In the genomic region with DNA sequence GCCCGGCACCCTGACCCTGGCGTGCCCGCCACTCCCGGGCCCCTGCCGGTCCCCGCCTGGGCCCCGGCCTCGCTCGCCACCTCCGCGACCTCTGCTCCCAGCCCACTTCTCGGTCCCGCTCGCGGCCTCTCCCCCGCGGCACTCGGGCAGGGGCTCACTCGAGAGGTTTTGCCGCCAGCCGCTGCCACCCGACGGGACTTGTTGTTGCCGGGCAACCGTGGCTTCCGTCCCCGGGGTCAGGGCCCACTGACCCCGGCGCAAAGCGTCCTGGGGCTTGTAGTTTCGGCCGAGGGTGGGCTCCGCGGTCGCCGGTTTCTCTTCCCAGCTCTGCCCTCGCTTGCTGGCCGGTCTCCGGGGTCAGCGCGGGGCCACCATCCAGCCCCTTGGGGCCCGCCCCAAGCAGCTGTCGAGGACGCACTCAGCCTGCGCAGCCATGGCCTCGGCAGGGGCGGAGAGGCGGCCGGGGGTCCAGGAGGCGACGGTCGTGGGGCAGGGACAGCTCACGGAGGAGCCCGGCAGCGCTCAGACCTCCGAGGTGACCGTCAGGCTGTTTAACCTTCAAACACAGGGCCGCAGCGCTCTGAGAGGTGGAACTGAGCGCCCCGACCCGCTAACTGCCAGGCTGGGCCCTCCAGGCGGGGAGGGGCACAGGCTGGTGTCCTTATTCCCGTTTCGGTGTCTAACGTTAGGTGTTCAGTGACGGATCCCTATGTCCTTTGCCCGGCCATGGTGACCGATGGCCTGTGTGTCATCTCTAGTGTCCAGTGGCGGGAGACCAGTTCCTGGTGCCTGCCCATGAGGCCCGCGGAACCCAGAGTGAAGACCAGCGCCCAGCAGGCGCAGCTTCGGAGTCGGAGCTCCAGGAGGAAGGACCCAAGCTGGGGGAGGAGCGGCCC, we compare ENCODE assay signal across 1 cellular context.
TF ChIP-seq lines count a peak whose summit lies in the region.

A gene with protein sequence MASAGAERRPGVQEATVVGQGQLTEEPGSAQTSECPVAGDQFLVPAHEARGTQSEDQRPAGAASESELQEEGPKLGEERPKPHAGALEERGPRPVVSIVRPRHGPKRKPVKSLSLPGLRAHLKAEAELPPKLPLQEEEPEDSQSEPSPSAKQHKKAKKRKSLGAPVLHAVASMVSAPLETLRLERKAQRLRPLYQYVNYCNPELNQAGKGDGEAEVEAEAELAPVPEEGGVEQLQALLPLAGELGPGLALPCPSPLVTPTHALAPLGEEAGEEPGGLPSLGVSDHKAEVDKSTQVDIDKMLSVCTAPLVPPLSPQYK (plus strand): TSS at position 277 of the 896 bp plus-strand sequence. CDS start 157 bp downstream, at position 434.
A gene with protein sequence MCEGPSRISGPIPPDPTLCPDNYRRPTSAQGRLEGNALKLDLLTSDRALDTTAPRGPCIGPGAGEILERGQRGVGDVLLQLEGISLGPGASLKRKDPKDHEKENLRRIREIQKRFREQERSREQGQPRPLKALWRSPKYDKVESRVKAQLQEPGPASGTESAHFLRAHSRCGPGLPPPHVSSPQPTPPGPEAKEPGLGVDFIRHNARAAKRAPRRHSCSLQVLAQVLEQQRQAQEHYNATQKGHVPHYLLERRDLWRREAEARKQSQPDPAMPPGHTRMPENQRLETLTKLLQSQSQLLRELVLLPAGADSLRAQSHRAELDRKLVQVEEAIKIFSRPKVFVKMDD (minus strand): TSS at position 213 of the 896 bp plus-strand sequence. CDS start 308 bp downstream, outside the sequence.

TF ChIP-seq in K562, 482 proteins besides CTCF, POLR2A, EP300 and RAD21 (continued from another document and continues in another):
- TF ChIP-seq, protein P1, sequence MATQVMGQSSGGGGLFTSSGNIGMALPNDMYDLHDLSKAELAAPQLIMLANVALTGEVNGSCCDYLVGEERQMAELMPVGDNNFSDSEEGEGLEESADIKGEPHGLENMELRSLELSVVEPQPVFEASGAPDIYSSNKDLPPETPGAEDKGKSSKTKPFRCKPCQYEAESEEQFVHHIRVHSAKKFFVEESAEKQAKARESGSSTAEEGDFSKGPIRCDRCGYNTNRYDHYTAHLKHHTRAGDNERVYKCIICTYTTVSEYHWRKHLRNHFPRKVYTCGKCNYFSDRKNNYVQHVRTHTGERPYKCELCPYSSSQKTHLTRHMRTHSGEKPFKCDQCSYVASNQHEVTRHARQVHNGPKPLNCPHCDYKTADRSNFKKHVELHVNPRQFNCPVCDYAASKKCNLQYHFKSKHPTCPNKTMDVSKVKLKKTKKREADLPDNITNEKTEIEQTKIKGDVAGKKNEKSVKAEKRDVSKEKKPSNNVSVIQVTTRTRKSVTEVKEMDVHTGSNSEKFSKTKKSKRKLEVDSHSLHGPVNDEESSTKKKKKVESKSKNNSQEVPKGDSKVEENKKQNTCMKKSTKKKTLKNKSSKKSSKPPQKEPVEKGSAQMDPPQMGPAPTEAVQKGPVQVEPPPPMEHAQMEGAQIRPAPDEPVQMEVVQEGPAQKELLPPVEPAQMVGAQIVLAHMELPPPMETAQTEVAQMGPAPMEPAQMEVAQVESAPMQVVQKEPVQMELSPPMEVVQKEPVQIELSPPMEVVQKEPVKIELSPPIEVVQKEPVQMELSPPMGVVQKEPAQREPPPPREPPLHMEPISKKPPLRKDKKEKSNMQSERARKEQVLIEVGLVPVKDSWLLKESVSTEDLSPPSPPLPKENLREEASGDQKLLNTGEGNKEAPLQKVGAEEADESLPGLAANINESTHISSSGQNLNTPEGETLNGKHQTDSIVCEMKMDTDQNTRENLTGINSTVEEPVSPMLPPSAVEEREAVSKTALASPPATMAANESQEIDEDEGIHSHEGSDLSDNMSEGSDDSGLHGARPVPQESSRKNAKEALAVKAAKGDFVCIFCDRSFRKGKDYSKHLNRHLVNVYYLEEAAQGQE (CRISPR knock-in tag; IDR thresholded peaks at IDR 0.05; ENCODE audit: low read depth): no peak
- TF ChIP-seq NCOA2 (IDR thresholded peaks at IDR 0.05; ENCODE audit: partially characterized antibody in 2 of 2): no peak
- TF ChIP-seq, protein P2, sequence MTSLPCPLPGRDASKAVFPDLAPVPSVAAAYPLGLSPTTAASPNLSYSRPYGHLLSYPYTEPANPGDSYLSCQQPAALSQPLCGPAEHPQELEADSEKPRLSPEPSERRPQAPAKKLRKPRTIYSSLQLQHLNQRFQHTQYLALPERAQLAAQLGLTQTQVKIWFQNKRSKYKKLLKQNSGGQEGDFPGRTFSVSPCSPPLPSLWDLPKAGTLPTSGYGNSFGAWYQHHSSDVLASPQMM (CRISPR knock-in tag; IDR thresholded peaks at IDR 0.05): no peak
- no peak for TF ChIP-seq MAFK (IDR thresholded peaks at IDR 0.05; ENCODE audit: low read length)
- no peak for TF ChIP-seq RFX7 (CRISPR knock-in tag; IDR thresholded peaks at IDR 0.05)
- no peak for TF ChIP-seq OTX1 (CRISPR knock-in tag; IDR thresholded peaks at IDR 0.05)
- no peak for TF ChIP-seq NELFE (IDR thresholded peaks at IDR 0.05; ENCODE audit: insufficient read depth, insufficient read length)
- TF ChIP-seq BHLHE40 (IDR thresholded peaks at IDR 0.05; ENCODE audit: low read length): no peak
- TF ChIP-seq SOX6 (IDR thresholded peaks at IDR 0.05): no peak
- TF ChIP-seq ETV1 (tag; conservative IDR thresholded peaks at IDR 0.05; ENCODE audit: low read depth): peak; percentile 45; the same call in 1 of the 2 replicates
- TF ChIP-seq HIVEP1 (CRISPR knock-in tag; IDR thresholded peaks at IDR 0.05): no peak
- TF ChIP-seq TFAM (CRISPR knock-in tag; conservative IDR thresholded peaks at IDR 0.05): no peak
- no peak for TF ChIP-seq DIDO1 (tag; IDR thresholded peaks at IDR 0.05; ENCODE audit: low read depth)
- TF ChIP-seq, protein P3, sequence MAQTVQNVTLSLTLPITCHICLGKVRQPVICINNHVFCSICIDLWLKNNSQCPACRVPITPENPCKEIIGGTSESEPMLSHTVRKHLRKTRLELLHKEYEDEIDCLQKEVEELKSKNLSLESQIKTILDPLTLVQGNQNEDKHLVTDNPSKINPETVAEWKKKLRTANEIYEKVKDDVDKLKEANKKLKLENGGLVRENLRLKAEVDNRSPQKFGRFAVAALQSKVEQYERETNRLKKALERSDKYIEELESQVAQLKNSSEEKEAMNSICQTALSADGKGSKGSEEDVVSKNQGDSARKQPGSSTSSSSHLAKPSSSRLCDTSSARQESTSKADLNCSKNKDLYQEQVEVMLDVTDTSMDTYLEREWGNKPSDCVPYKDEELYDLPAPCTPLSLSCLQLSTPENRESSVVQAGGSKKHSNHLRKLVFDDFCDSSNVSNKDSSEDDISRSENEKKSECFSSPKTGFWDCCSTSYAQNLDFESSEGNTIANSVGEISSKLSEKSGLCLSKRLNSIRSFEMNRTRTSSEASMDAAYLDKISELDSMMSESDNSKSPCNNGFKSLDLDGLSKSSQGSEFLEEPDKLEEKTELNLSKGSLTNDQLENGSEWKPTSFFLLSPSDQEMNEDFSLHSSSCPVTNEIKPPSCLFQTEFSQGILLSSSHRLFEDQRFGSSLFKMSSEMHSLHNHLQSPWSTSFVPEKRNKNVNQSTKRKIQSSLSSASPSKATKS (CRISPR knock-in tag; IDR thresholded peaks at IDR 0.05): no peak
- TF ChIP-seq ZNF431 (CRISPR knock-in tag; IDR thresholded peaks at IDR 0.05): no peak
- TF ChIP-seq RFX1 (IDR thresholded peaks at IDR 0.05): peak; percentile 93
- TF ChIP-seq, protein P4, sequence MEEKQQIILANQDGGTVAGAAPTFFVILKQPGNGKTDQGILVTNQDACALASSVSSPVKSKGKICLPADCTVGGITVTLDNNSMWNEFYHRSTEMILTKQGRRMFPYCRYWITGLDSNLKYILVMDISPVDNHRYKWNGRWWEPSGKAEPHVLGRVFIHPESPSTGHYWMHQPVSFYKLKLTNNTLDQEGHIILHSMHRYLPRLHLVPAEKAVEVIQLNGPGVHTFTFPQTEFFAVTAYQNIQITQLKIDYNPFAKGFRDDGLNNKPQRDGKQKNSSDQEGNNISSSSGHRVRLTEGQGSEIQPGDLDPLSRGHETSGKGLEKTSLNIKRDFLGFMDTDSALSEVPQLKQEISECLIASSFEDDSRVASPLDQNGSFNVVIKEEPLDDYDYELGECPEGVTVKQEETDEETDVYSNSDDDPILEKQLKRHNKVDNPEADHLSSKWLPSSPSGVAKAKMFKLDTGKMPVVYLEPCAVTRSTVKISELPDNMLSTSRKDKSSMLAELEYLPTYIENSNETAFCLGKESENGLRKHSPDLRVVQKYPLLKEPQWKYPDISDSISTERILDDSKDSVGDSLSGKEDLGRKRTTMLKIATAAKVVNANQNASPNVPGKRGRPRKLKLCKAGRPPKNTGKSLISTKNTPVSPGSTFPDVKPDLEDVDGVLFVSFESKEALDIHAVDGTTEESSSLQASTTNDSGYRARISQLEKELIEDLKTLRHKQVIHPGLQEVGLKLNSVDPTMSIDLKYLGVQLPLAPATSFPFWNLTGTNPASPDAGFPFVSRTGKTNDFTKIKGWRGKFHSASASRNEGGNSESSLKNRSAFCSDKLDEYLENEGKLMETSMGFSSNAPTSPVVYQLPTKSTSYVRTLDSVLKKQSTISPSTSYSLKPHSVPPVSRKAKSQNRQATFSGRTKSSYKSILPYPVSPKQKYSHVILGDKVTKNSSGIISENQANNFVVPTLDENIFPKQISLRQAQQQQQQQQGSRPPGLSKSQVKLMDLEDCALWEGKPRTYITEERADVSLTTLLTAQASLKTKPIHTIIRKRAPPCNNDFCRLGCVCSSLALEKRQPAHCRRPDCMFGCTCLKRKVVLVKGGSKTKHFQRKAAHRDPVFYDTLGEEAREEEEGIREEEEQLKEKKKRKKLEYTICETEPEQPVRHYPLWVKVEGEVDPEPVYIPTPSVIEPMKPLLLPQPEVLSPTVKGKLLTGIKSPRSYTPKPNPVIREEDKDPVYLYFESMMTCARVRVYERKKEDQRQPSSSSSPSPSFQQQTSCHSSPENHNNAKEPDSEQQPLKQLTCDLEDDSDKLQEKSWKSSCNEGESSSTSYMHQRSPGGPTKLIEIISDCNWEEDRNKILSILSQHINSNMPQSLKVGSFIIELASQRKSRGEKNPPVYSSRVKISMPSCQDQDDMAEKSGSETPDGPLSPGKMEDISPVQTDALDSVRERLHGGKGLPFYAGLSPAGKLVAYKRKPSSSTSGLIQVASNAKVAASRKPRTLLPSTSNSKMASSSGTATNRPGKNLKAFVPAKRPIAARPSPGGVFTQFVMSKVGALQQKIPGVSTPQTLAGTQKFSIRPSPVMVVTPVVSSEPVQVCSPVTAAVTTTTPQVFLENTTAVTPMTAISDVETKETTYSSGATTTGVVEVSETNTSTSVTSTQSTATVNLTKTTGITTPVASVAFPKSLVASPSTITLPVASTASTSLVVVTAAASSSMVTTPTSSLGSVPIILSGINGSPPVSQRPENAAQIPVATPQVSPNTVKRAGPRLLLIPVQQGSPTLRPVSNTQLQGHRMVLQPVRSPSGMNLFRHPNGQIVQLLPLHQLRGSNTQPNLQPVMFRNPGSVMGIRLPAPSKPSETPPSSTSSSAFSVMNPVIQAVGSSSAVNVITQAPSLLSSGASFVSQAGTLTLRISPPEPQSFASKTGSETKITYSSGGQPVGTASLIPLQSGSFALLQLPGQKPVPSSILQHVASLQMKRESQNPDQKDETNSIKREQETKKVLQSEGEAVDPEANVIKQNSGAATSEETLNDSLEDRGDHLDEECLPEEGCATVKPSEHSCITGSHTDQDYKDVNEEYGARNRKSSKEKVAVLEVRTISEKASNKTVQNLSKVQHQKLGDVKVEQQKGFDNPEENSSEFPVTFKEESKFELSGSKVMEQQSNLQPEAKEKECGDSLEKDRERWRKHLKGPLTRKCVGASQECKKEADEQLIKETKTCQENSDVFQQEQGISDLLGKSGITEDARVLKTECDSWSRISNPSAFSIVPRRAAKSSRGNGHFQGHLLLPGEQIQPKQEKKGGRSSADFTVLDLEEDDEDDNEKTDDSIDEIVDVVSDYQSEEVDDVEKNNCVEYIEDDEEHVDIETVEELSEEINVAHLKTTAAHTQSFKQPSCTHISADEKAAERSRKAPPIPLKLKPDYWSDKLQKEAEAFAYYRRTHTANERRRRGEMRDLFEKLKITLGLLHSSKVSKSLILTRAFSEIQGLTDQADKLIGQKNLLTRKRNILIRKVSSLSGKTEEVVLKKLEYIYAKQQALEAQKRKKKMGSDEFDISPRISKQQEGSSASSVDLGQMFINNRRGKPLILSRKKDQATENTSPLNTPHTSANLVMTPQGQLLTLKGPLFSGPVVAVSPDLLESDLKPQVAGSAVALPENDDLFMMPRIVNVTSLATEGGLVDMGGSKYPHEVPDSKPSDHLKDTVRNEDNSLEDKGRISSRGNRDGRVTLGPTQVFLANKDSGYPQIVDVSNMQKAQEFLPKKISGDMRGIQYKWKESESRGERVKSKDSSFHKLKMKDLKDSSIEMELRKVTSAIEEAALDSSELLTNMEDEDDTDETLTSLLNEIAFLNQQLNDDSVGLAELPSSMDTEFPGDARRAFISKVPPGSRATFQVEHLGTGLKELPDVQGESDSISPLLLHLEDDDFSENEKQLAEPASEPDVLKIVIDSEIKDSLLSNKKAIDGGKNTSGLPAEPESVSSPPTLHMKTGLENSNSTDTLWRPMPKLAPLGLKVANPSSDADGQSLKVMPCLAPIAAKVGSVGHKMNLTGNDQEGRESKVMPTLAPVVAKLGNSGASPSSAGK (IDR thresholded peaks at IDR 0.05): no peak
- no peak for TF ChIP-seq ZSCAN29 (IDR thresholded peaks at IDR 0.05)
- no peak for TF ChIP-seq ZNF384 (IDR thresholded peaks at IDR 0.05; ENCODE audit: low read depth, low read length)
- TF ChIP-seq MYBL2 (IDR thresholded peaks at IDR 0.05; ENCODE audit: low read depth): no peak
- TF ChIP-seq MYBL2 (CRISPR knock-in tag; IDR thresholded peaks at IDR 0.05; ENCODE audit: borderline replicate concordance): no peak
- no peak for TF ChIP-seq STAT5A (IDR thresholded peaks at IDR 0.05; ENCODE audit: borderline replicate concordance, low read length)
- no peak for TF ChIP-seq ILF3 (IDR thresholded peaks at IDR 0.05; ENCODE audit: borderline replicate concordance)
- no peak for TF ChIP-seq TRIM28 (IDR thresholded peaks at IDR 0.05)
- no peak for TF ChIP-seq CBX5 (IDR thresholded peaks at IDR 0.05; ENCODE audit: borderline replicate concordance, low read depth)
- TF ChIP-seq SIN3B (IDR thresholded peaks at IDR 0.05; ENCODE audit: low read depth): 0 out of 2 replicates have a peak, but pooled peaks have one; percentile 30
- TF ChIP-seq, protein P5, sequence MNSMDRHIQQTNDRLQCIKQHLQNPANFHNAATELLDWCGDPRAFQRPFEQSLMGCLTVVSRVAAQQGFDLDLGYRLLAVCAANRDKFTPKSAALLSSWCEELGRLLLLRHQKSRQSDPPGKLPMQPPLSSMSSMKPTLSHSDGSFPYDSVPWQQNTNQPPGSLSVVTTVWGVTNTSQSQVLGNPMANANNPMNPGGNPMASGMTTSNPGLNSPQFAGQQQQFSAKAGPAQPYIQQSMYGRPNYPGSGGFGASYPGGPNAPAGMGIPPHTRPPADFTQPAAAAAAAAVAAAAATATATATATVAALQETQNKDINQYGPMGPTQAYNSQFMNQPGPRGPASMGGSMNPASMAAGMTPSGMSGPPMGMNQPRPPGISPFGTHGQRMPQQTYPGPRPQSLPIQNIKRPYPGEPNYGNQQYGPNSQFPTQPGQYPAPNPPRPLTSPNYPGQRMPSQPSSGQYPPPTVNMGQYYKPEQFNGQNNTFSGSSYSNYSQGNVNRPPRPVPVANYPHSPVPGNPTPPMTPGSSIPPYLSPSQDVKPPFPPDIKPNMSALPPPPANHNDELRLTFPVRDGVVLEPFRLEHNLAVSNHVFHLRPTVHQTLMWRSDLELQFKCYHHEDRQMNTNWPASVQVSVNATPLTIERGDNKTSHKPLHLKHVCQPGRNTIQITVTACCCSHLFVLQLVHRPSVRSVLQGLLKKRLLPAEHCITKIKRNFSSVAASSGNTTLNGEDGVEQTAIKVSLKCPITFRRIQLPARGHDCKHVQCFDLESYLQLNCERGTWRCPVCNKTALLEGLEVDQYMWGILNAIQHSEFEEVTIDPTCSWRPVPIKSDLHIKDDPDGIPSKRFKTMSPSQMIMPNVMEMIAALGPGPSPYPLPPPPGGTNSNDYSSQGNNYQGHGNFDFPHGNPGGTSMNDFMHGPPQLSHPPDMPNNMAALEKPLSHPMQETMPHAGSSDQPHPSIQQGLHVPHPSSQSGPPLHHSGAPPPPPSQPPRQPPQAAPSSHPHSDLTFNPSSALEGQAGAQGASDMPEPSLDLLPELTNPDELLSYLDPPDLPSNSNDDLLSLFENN (IDR thresholded peaks at IDR 0.05; ENCODE audit: low read depth in 2 of 2, low read length in 2 of 2): no peak
- TF ChIP-seq GATAD2B (IDR thresholded peaks at IDR 0.05; ENCODE audit: borderline replicate concordance): no peak
